Comparison of ENCODE assay signal across 8 cellular contexts in genomic region chr3:194687638-194688206, GRCh38. TPM values are rescaled to one million over a fixed set of nuclear protein-coding genes. Genes with fewer than 3 reads are reported as not detected.
A peak's percentile ranks its signal among the peaks of the same experiment; 100 is the strongest.
DNase-seq lines count a peak whose midpoint lies in the region; ATAC-seq and TF ChIP-seq lines count a peak whose summit lies in the region.

No MANE protein-coding gene starts in this region.

- ATAC-seq in HG03442 (IDR thresholded peaks at IDR 0.05; ENCODE audit: unreplicated experiment): no peak

- peaks cover 76% of the 10 kb centered on the region for H3K27me3 Mint-ChIP-seq in neural crest cell (ENCODE audit: low read depth)

- no peaks in the 10 kb centered on the region for H3K36me3 Mint-ChIP-seq in neural crest cell (ENCODE audit: low read depth)

- H3K27ac ChIP-seq in substantia nigra (ENCODE audit: low read depth, low read length, poor library complexity, severe bottlenecking): peak overlapping the region; percentile 57

- H3K4me1 Mint-ChIP-seq in neural crest cell: peaks cover 29% of the 10 kb centered on the region

- peak overlapping the region; percentile 93 for H3K4me3 Mint-ChIP-seq in neural crest cell

- CTCF ChIA-PET in HEK293T (lab: Yijun Ruan, JAX): interaction anchor here (0.7 kb wide), 1 partner anchor 1389 kb away, joined by 3 read pairs; no protein-coding TSS in a partner anchor

- H3K27ac Mint-ChIP-seq in neural crest cell (ENCODE audit: unreplicated experiment): peak overlapping the region; percentile 97

- H3K9me3 Mint-ChIP-seq in neural crest cell: no peaks in the 10 kb centered on the region

- DNase-seq in DMS53 treated with DMSO at 0.1 percent for 48 hours (lab: John Stamatoyannopoulos, UW; ENCODE audit: unreplicated experiment) (peak; percentile 5), HEK293T (ENCODE audit: extremely low spot score) (peak; percentile 41), NOMO-1 (lab: John Stamatoyannopoulos, UW; ENCODE audit: unreplicated experiment in 2 of 2) (peak; percentile 90 to 96), activated T-helper 1 cell treated with Interleukin-2 at 50 U/mL for 16 hours (ENCODE audit: low read depth) (peak; percentile 70), fibroblast of the aortic adventitia (ENCODE audit: low read depth) (peak; percentile 53), neural crest cell (ENCODE audit: low read depth, low spot score) (peak; percentile 75), substantia nigra (lab: John Stamatoyannopoulos, UW) (peak in 27 of 49 donors; percentile 6 to 72 (median 25))

- POLR2A ChIA-PET in HEK293T (lab: Yijun Ruan, JAX): interaction anchor here (0.7 to 1.7 kb wide), 5 partner anchors 16 to 582 kb away, joined by 3 to 4 read pairs (median 4); partner anchors contain the start of gene LSG1

- peak overlapping the region; percentile 80 for H3K4me3 ChIP-seq in fibroblast of the aortic adventitia (ENCODE audit: low read depth, low read length)

- TF ChIP-seq CTCF in fibroblast of the aortic adventitia (IDR thresholded peaks at IDR 0.05; ENCODE audit: insufficient read depth, low read length): no peak
- TF ChIP-seq CTCF in neural crest cell (conservative IDR thresholded peaks at IDR 0.05): peak; percentile 64

TF ChIP-seq in HEK293T, 16 proteins besides CTCF, POLR2A, EP300 and RAD21:
- no peak for TF ChIP-seq ARNT (IDR thresholded peaks at IDR 0.05)
- TF ChIP-seq HDGF (IDR thresholded peaks at IDR 0.05; ENCODE audit: borderline replicate concordance): no peak
- TF ChIP-seq FOXK2 (IDR thresholded peaks at IDR 0.05): no peak
- TF ChIP-seq FOXA1 (IDR thresholded peaks at IDR 0.05): no peak
- TF ChIP-seq FOXM1 (IDR thresholded peaks at IDR 0.05; ENCODE audit: borderline replicate concordance): no peak
- TF ChIP-seq ZNF384 (IDR thresholded peaks at IDR 0.05): no peak

RNA-seq across cellular contexts. Expression of gene FAM43A, which starts 2.0 kb away (rescaled TPM):
- total RNA-seq in fibroblast of the aortic adventitia (ENCODE audit: low replicate concordance) (12.7 and 14.1 TPM in 2 replicates), neural crest cell (1.4 TPM in 2 replicates)

RNA-seq across cellular contexts. Expression of gene LSG1, which starts 15.7 kb away (rescaled TPM):
- total RNA-seq in fibroblast of the aortic adventitia (ENCODE audit: low replicate concordance): 30.6 and 41.9 TPM in 2 replicates
- 45.0 and 45.5 TPM in 2 replicates for total RNA-seq in neural crest cell

RNA-seq across cellular contexts. Expression of gene TMEM44, which starts 54.5 kb away (rescaled TPM):
- total RNA-seq in fibroblast of the aortic adventitia (ENCODE audit: low replicate concordance) (12.8 and 16.7 TPM in 2 replicates), neural crest cell (37.3 and 43.8 TPM in 2 replicates)

Comparison
In these comparisons a context has a peak if more than half of its experiments do, and no peak if none do; other contexts are left out.
1. DNase-seq: peak in every context shown above with its lines; median percentile 93 in NOMO-1; 75 in neural crest cell; 70 in activated T-helper 1 cell treated with Interleukin-2 at 50 U/mL for 16 hours; 53 in fibroblast of the aortic adventitia; 41 in HEK293T; 25 in substantia nigra; 5 in DMS53 treated with DMSO at 0.1 percent for 48 hours.